Comparison of ENCODE assay signal across 24 cellular contexts in the genomic region with DNA sequence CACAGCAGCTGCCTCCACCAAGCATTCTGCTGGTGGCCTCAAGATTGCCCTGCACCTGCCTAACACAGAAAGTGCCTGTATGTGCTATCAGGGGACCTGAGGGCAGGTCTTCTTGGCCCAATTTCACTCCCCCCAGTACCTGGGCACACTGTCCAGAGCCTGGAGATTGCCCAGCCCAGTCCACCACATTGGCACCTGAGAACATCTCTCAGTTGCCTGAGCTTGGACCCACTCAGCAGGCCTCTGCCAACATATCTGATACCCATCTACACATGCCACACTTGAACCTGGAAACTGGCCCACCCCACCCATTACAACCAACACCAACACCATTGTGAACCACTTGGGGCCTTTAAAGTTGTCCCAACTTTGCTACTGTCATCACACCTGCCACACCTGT.
"Had no signal": no experiment of that assay in that cellular context is flagged by ENCODE, and none has a peak within 500 bp of the region (broad histone marks: within the 10 kb centered on the region; RNA-seq: fewer than 3 reads in every experiment).

No MANE protein-coding gene starts in this region.

- H3K9me3 ChIP-seq: colonic mucosa, gastrocnemius medialis, gastroesophageal sphincter had no signal

- H3K36me3 ChIP-seq: colonic mucosa, esophagus muscularis mucosa, esophagus squamous epithelium, gastrocnemius medialis, gastroesophageal sphincter, heart left ventricle, heart right ventricle had no signal

- H3K27me3 ChIP-seq: colonic mucosa, esophagus muscularis mucosa, esophagus squamous epithelium, foreskin keratinocyte, gastrocnemius medialis, gastroesophageal sphincter, heart left ventricle, heart right ventricle had no signal

- H3K4me1 ChIP-seq: colonic mucosa, esophagus muscularis mucosa, esophagus squamous epithelium, foreskin keratinocyte, gastrocnemius medialis, gastroesophageal sphincter, heart left ventricle, heart right ventricle had no signal

- H3K27ac ChIP-seq: colonic mucosa, coronary artery, dorsolateral prefrontal cortex, epithelial cell of prostate, esophagus muscularis mucosa, esophagus squamous epithelium, foreskin keratinocyte, gastrocnemius medialis, gastroesophageal sphincter, heart left ventricle, heart right ventricle had no signal

- ATAC-seq: effector memory CD8-positive, alpha-beta T cell; esophagus mucosa; foreskin keratinocyte; gastrocnemius medialis; gastroesophageal sphincter; heart left ventricle; heart right ventricle had no signal

- H3K4me3 ChIP-seq: colonic mucosa, coronary artery, dorsolateral prefrontal cortex, esophagus muscularis mucosa, esophagus squamous epithelium, gastrocnemius medialis, gastroesophageal sphincter, heart left ventricle, heart right ventricle had no signal

- DNase-seq: colonic mucosa; cortex of kidney; dermis blood vessel endothelial cell; dorsolateral prefrontal cortex; effector CD4-positive, alpha-beta T cell; effector CD8-positive, alpha-beta T cell; effector memory CD4-positive, alpha-beta T cell; effector memory CD8-positive, alpha-beta T cell; endodermal cell; erythroblast; esophagus squamous epithelium; foreskin fibroblast; foreskin keratinocyte; foreskin melanocyte; gastrocnemius medialis; glutamatergic neuron; head of caudate nucleus; heart left ventricle; heart right ventricle had no signal
